13 cellular contexts compared by ENCODE assay signal in the genomic region with DNA sequence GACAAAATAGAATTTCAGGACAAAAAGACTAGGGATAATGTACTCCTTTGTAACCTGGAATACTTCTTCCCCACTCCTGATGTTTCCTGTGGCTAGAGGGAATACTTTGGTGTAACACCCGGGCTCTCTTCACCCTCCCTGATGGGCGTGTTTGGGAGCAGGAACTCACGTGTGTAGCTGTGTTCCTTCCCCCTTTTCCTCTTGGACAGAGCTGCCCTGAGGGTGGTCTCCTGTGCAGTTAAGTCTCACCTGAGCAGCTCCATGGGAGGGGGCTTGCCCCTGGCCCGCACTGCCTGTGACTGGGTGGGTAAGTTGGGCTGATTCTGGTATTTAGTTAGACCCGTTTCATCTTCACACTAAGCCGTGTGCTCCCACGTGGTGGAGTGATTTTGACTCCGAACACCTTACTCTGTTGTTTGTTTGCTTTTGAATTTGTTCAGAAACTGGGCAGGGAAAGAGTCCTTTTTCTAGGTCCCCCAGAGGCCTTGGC.
DNase-seq lines count a peak whose midpoint lies in the region; ATAC-seq and TF ChIP-seq lines count a peak whose summit lies in the region.
"Had no signal": no experiment of that assay in that cellular context is flagged by ENCODE, and none has a peak within 500 bp of the region (broad histone marks: within the 10 kb centered on the region; RNA-seq: fewer than 3 reads in every experiment).

No MANE protein-coding gene starts in this region.

- H3K27me3 ChIP-seq in spleen (replicated peaks in 1 of 7), result no peaks in the 10 kb centered on the region
- H3K27me3 ChIP-seq: BLaER1 treated with 17β-estradiol and CSF1 and Interleukin-3, amounts not matched to agents 10 nM and 100 nM had no signal

- ATAC-seq in mucosa of descending colon, result peak; percentile 97
- ATAC-seq: activated naive CD8-positive, alpha-beta T cell treated with anti-CD3 and anti-CD28 coated beads, Interleukin-2, amount 50 U/mL, for 24 hours had no signal

- H3K36me3 ChIP-seq in mucosa of descending colon (ENCODE audit: low read depth) (no peaks in the 10 kb centered on the region), spleen (peaks cover 0 to 9% (median 0%) of the 10 kb centered on the region in 6 donors)

- TF ChIP-seq CTCF in choroid plexus epithelial cell (conservative IDR thresholded peaks at IDR 0.05; ENCODE audit: low read depth, low read length) (no peak), mucosa of descending colon (IDR thresholded peaks at IDR 0.05) (no peak), spleen (IDR thresholded peaks at IDR 0.05 in 8 of 11, conservative IDR thresholded peaks at IDR 0.05 in 3 of 11) (no peak)

- DNase-seq in COLO829 (ENCODE audit: low spot score) (peak; percentile 82), NCI-H146 (lab: John Stamatoyannopoulos, UW) (peak; percentile 76), choroid plexus epithelial cell (ENCODE audit: low read depth) (no peak), mucosa of descending colon (peak in 1 of 3 donors; percentile 49), NK-92 (lab: John Stamatoyannopoulos, UW; ENCODE audit: unreplicated experiment) (no peak), caudate nucleus (lab: John Stamatoyannopoulos, UW) (no peak), SKM-1 (lab: John Stamatoyannopoulos, UW; ENCODE audit: unreplicated experiment) (no peak), spleen (no peak)
- DNase-seq: activated naive CD8-positive, alpha-beta T cell treated with anti-CD3 and anti-CD28 coated beads, Interleukin-2, amount 50 U/mL, for 24 hours; hypothalamus; NCI-H1105; T-helper 9 cell had no signal

- no peaks in the 10 kb centered on the region for H3K9me3 ChIP-seq in mucosa of descending colon
- peaks cover 0 to 11% (median 0%) of the 10 kb centered on the region in 8 donors for H3K9me3 ChIP-seq in spleen

- H3K4me1 ChIP-seq in mucosa of descending colon (ENCODE audit: low read depth) (no peaks in the 10 kb centered on the region), spleen (no peaks in the 10 kb centered on the region)
- H3K4me1 ChIP-seq: BLaER1 treated with 17β-estradiol and CSF1 and Interleukin-3, amounts not matched to agents 10 nM and 100 nM had no signal

- no peak for TF ChIP-seq POLR2A in spleen (IDR thresholded peaks at IDR 0.05)

- H3K4me3 ChIP-seq in choroid plexus epithelial cell (ENCODE audit: low read depth, low read length), result peak overlapping the region; percentile 27
- H3K4me3 ChIP-seq in mucosa of descending colon, result no peak overlapping the region
- H3K4me3 ChIP-seq in spleen, result peak overlapping the region in 3 of 8 donors; percentile 12 to 54 (median 34)
- H3K4me3 ChIP-seq: BLaER1 treated with 17β-estradiol and CSF1 and Interleukin-3, amounts not matched to agents 10 nM and 100 nM had no signal

- WGBS in spleen, 5 donors, result 62 to 71% (median 70%) methylated on average over 8 of the region's 8 CpGs

- intact Hi-C loops in mucosa of descending colon (cut with DNase I, micrococcal nuclease), result no loop called here
- intact Hi-C loops in spleen (cut with DNase I; ENCODE audit: low total_unique reads), result no loop called here

- H3K27ac ChIP-seq in caudate nucleus (ENCODE audit: low read depth, low read length) (no peak overlapping the region), spleen (no peak overlapping the region)
- H3K27ac ChIP-seq: BLaER1 treated with 17β-estradiol and CSF1 and Interleukin-3, amounts not matched to agents 10 nM and 100 nM had no signal

Comparison
In these comparisons a context has a peak if more than half of its experiments do, and no peak if none do; other contexts are left out.
1. DNase-seq: peak in COLO829 (single experiment) and NCI-H146 (single experiment); none in choroid plexus epithelial cell (single experiment), NK-92 (single experiment), caudate nucleus (0 of 61), SKM-1 (single experiment) and spleen (single experiment).